8 cellular contexts compared by ENCODE assay signal in the genomic region with DNA sequence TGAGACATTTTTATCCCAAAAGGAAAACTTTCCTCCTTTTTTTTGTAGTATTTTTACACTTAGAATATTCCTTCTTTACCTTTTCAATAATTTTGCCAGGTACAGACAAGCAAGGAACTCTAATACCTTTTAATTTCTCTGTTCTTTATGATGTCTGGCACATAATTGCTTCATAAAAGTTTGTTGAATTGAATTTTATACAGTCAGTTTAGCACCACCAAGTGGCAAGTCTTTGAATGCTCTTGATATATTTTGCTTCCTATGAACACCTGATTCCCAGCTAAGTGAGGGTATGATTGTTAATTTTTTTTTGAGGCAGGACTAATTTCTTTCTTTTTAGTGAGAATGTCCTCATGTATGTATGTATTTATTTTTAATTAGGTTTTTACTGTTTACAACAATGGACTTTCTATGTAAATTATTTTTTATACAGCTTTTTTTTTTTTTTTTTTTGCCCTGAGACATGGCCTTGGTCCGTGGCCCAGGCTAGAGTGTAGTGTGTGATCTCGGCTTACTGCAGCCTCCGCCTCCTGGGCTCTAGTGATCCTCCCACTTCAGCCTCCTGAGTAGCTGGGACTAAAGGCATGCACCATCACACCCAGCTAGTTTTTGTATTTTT. TPM values are rescaled to one million over a fixed set of nuclear protein-coding genes. Genes with fewer than 3 reads are reported as not detected.
DNase-seq lines count a peak whose midpoint lies in the region; ATAC-seq, FAIRE-seq and TF ChIP-seq lines count a peak whose summit lies in the region.

No MANE protein-coding gene starts in this region.

- ATAC-seq in HG03439 (IDR thresholded peaks at IDR 0.05; ENCODE audit: unreplicated experiment) = no peak
- no peak for ATAC-seq in sciatic nerve

- TF ChIP-seq RAD21 in liver (IDR thresholded peaks at IDR 0.05) = peak; percentile 72

- H3K27me3 ChIP-seq in liver (ENCODE audit: control insufficient read depth in 4 of 4, insufficient read depth in 4 of 4, low read length in 3 of 4) = no peaks in the 10 kb centered on the region

- H3K36me3 ChIP-seq in liver (ENCODE audit: control insufficient read depth in 4 of 4, insufficient read depth in 3 of 4, low read depth in 1 of 4, low read length in 3 of 4) = peaks cover 0 to 3% (median 0%) of the 10 kb centered on the region in 4 donors

- H3K4me3 ChIP-seq in LNCaP clone FGC (ENCODE audit: low read depth, low read length) (peak overlapping the region; percentile 14; the same call in 1 of the 2 replicates), liver (ENCODE audit: low read depth in 1 of 3, low read length in 3 of 3) (no peak overlapping the region)

- no peaks in the 10 kb centered on the region for H3K9me3 ChIP-seq in liver (ENCODE audit: control insufficient read depth in 4 of 4, low read length in 3 of 4)

- H3K27ac ChIP-seq in liver (ENCODE audit: low read depth in 1 of 2, low read length in 2 of 2) = no peak overlapping the region

- WGBS in liver = 77% methylated on average over 3 of the region's 3 CpGs

- no peak overlapping the region for H3K9ac ChIP-seq in liver (ENCODE audit: low read depth in 1 of 2, low read length in 2 of 2)

- DNase-seq in GM03348 (ENCODE audit: low spot score) (peak; percentile 46), LNCaP clone FGC (ENCODE audit: low read depth) (peak; percentile 54), amniotic stem cell (lab: John Stamatoyannopoulos, UW) (peak; percentile 5), sciatic nerve (ENCODE audit: low spot score) (no peak), middle frontal gyrus (ENCODE audit: extremely low spot score, low spot score) (no peak)

- H3K4me1 ChIP-seq in liver (ENCODE audit: control insufficient read depth in 4 of 4, insufficient read depth in 4 of 4, low read length in 3 of 4) = peaks cover 0 to 20% (median 20%) of the 10 kb centered on the region in 4 donors

- peak; percentile 84 for FAIRE-seq in A204.1 (lab: Jason Lieb, UNC)

- intact Hi-C loops in sciatic nerve (cut with DNase I) = no loop called here

- peak; percentile 66 for TF ChIP-seq CTCF in LNCaP clone FGC (IDR thresholded peaks at IDR 0.05; ENCODE audit: control insufficient read depth, extremely low read depth, insufficient read depth)
- peak; percentile 54 for TF ChIP-seq CTCF in liver (IDR thresholded peaks at IDR 0.05; ENCODE audit: low read depth, low read length, missing input control)

TF ChIP-seq in liver, 16 proteins besides CTCF, POLR2A, EP300 and RAD21:
- TF ChIP-seq FOXA1 (IDR thresholded peaks at IDR 0.05) (no peak), RXRA (IDR thresholded peaks at IDR 0.05) (no peak), YY1 (IDR thresholded peaks at IDR 0.05) (no peak), REST (IDR thresholded peaks at IDR 0.05) (no peak), GABPA (IDR thresholded peaks at IDR 0.05 in 1 of 2, conservative IDR thresholded peaks at IDR 0.05 in 1 of 2) (no peak), SP1 (IDR thresholded peaks at IDR 0.05) (no peak)
TF ChIP-seq in liver: peak in this region for 0.

RNA-seq across cellular contexts. Expression of gene TBC1D15, which starts 6.9 kb away (rescaled TPM):
- total RNA-seq in liver = 10 to 100 TPM; 25.1 to 26.0 TPM
- 10 to 100 TPM; 16.4 to 19.1 TPM for polyA plus RNA-seq in liver
- 69.1 TPM for total RNA-seq in sciatic nerve

Comparison
In these comparisons a context has a peak if more than half of its experiments do, and no peak if none do; other contexts are left out.
1. DNase-seq: peak in GM03348 (single experiment), LNCaP clone FGC (single experiment) and amniotic stem cell (single experiment); none in sciatic nerve (single experiment) and middle frontal gyrus (single experiment).